22 cellular contexts compared by ENCODE assay signal in genomic region chr12:130663510-130663909, GRCh38. TPM values are rescaled to one million over a fixed set of nuclear protein-coding genes. Genes with fewer than 3 reads are reported as not detected.
"Had no signal": no experiment of that assay in that cellular context is flagged by ENCODE, and none has a peak within 500 bp of the region (broad histone marks: within the 10 kb centered on the region; RNA-seq: fewer than 3 reads in every experiment).

No MANE protein-coding gene starts in this region.

- H3K4me3 ChIP-seq: dorsolateral prefrontal cortex, hepatocyte, ovary, right atrium auricular region, sigmoid colon, skin epidermis, stomach, thoracic aorta, transverse colon had no signal

- H2AFZ ChIP-seq: hepatocyte had no signal

- H3K27ac ChIP-seq: dorsolateral prefrontal cortex, hepatocyte, ovary, right atrium auricular region, sigmoid colon, skin epidermis, stomach, thoracic aorta, transverse colon had no signal

- H3K9me3 ChIP-seq: ovary, thoracic aorta, transverse colon had no signal

- H3K36me3 ChIP-seq: ovary, right atrium auricular region, sigmoid colon, stomach, thoracic aorta, transverse colon had no signal

- H3K79me2 ChIP-seq: hepatocyte had no signal

- H3K4me1 ChIP-seq: right atrium auricular region, sigmoid colon, stomach, transverse colon had no signal

- DNase-seq: cortex of kidney; dorsolateral prefrontal cortex; effector CD8-positive, alpha-beta T cell; foreskin melanocyte; head of caudate nucleus; left colon; mammary epithelial cell; naive thymus-derived CD4-positive, alpha-beta T cell; ovary; sigmoid colon; stimulated activated CD4-positive, alpha-beta T cell treated with anti-CD3 and anti-CD28 coated beads, Interleukin-2, amount 100 ng/mL, for 24 hours; stimulated activated CD4-positive, alpha-beta T cell treated with anti-CD3 and anti-CD28 coated beads, Interleukin-4, amount 100 ng/mL, for 4 hours; stimulated activated naive CD4-positive, alpha-beta T cell; stomach; substantia nigra; transverse colon had no signal

- FAIRE-seq: kidney had no signal

- H3K27me3 ChIP-seq: hepatocyte, ovary, right atrium auricular region, transverse colon had no signal

- ATAC-seq: left colon; naive thymus-derived CD4-positive, alpha-beta T cell had no signal

- H3K4me2 ChIP-seq: hepatocyte had no signal

RNA-seq across cellular contexts. Expression of gene RIMBP2, which starts 52.6 kb away (rescaled TPM):
- total RNA-seq: mammary epithelial cell, mononuclear cell had no signal
- polyA plus RNA-seq: mammary epithelial cell; naive thymus-derived CD4-positive, alpha-beta T cell had no signal
